ENCODE assay signal across 9 cellular contexts in the genomic region with DNA sequence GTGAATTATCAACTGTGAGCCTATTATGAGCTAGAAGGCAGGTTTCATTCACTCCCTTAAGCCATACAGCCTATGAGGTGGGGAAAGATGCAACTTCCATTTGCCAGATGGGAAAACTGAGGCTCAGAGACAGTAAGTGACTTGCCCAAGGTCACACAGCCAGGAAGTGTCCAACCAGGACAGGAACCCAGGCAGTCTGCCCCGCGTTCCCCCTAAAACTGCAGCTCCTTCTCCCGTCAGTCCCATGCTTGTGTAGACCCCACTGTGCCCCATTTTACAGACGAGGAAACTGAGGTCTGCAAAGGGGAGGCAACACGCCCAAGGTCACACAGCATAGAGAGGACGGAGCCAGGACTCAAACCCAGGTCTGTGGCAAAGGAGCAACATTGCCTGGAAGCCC. TPM values are rescaled to one million over a fixed set of nuclear protein-coding genes. Genes with fewer than 3 reads are reported as not detected.
DNase-seq lines count a peak whose midpoint lies in the region; ATAC-seq, FAIRE-seq and TF ChIP-seq lines count a peak whose summit lies in the region.
"Had no signal": no experiment of that assay in that cellular context is flagged by ENCODE, and none has a peak within 500 bp of the region (broad histone marks: within the 10 kb centered on the region; RNA-seq: fewer than 3 reads in every experiment).

No MANE protein-coding gene starts in this region.

- no peak overlapping the region for H3K9ac ChIP-seq in IMR-90 (ENCODE audit: low read depth, low read length)

- no peak overlapping the region for H2BK20ac ChIP-seq in IMR-90 (ENCODE audit: low read depth, low read length)

- H3K4me1 Mint-ChIP-seq in chondrocyte (ENCODE audit: low read depth) (peaks cover 83% of the 10 kb centered on the region), nephron progenitor cell (peaks cover 66% of the 10 kb centered on the region)
- peaks cover 7% of the 10 kb centered on the region for H3K4me1 Mint-ChIP-seq in activated CD4-positive, alpha-beta T cell treated with anti-CD3 and anti-CD28 coated beads, Interleukin-2, amount 10 ng/mL, durations not matched to agents 7 days and 5 days

- H3K79me1 ChIP-seq in IMR-90 (ENCODE audit: low read depth in 1 of 2, low read length in 2 of 2): peaks cover 24 to 88% of the 10 kb centered on the region in 2 experiments

- peak overlapping the region; percentile 64 for H3K23ac ChIP-seq in IMR-90 (ENCODE audit: low read depth, low read length)

- DNase-seq in IMR-90 (no peak), chondrocyte (ENCODE audit: low spot score) (no peak), lower lobe of right lung (no peak), suprapubic skin (ENCODE audit: low spot score in 2 of 2) (no peak), H54 (ENCODE audit: insufficient read length, low spot score) (no peak), nephron progenitor cell (no peak)
- no peak for DNase-seq in activated CD4-positive, alpha-beta T cell treated with anti-CD3 and anti-CD28 coated beads, Interleukin-2, amount 10 ng/mL, durations not matched to agents 7 days and 5 days
- DNase-seq: stimulated activated CD4-positive, alpha-beta T cell treated with anti-CD3 and anti-CD28 coated beads, Interleukin-2, amount 100 ng/mL, for 48 hours had no signal

- H2BK120ac ChIP-seq in IMR-90 (ENCODE audit: low read depth, low read length): peak overlapping the region; percentile 36; the same call in 1 of the 2 replicates

- no peak overlapping the region for H3K56ac ChIP-seq in IMR-90 (ENCODE audit: extremely low read depth, insufficient read depth, low read length)

- H3K36me3 Mint-ChIP-seq in chondrocyte (ENCODE audit: low read depth) (peaks cover 1% of the 10 kb centered on the region), nephron progenitor cell (ENCODE audit: low read depth) (peaks cover 18% of the 10 kb centered on the region)
- H3K36me3 Mint-ChIP-seq in activated CD4-positive, alpha-beta T cell treated with anti-CD3 and anti-CD28 coated beads, Interleukin-2, amount 10 ng/mL, durations not matched to agents 7 days and 5 days (ENCODE audit: low read depth): peaks cover 5% of the 10 kb centered on the region

- H3K27ac Mint-ChIP-seq in chondrocyte (ENCODE audit: unreplicated experiment) (peak overlapping the region; percentile 100), nephron progenitor cell (no peak overlapping the region)
- H3K27ac Mint-ChIP-seq in activated CD4-positive, alpha-beta T cell treated with anti-CD3 and anti-CD28 coated beads, Interleukin-2, amount 10 ng/mL, durations not matched to agents 7 days and 5 days: no peak overlapping the region

- POLR2A ChIA-PET in IMR-90 (lab: Charles Lee; ENCODE audit: unreplicated experiment): no interaction called here
- POLR2A ChIA-PET in activated CD4-positive, alpha-beta T cell treated with anti-CD3 and anti-CD28 coated beads, Interleukin-2, amount 10 ng/mL, durations not matched to agents 7 days and 5 days (lab: Charles Lee): no interaction called here

- H2AK9ac ChIP-seq in IMR-90 (replicated peaks; ENCODE audit: low read depth, low read length, poor library complexity): peak overlapping the region; percentile 73

- H3K27me3 Mint-ChIP-seq in chondrocyte (ENCODE audit: low read depth): no peaks in the 10 kb centered on the region
- no peaks in the 10 kb centered on the region for H3K27me3 Mint-ChIP-seq in activated CD4-positive, alpha-beta T cell treated with anti-CD3 and anti-CD28 coated beads, Interleukin-2, amount 10 ng/mL, durations not matched to agents 7 days and 5 days
- H3K27me3 Mint-ChIP-seq in nephron progenitor cell (ENCODE audit: low read depth, poor library complexity): peaks cover 9% of the 10 kb centered on the region

- dilution Hi-C loops in IMR-90 (cut with HindIII; ENCODE audit: low sequenced_read_pairs, unreplicated experiment): no loop called here

- no peaks in the 10 kb centered on the region for H3K27me3 ChIP-seq in IMR-90 (ENCODE audit: control insufficient read depth, insufficient read depth, low read length)
- H3K27me3 ChIP-seq in lower lobe of right lung (ENCODE audit: low read depth): no peaks in the 10 kb centered on the region
- H3K27me3 ChIP-seq in suprapubic skin: no peaks in the 10 kb centered on the region

- H3K4me1 ChIP-seq in IMR-90 (ENCODE audit: control insufficient read depth, insufficient read depth, low read length) (peaks cover 45% of the 10 kb centered on the region), lower lobe of right lung (peaks cover 89% of the 10 kb centered on the region), suprapubic skin (peaks cover 89% of the 10 kb centered on the region)

- H3K9me3 ChIP-seq in IMR-90 (ENCODE audit: control insufficient read depth, insufficient read depth, low read length) (no peaks in the 10 kb centered on the region), lower lobe of right lung (no peaks in the 10 kb centered on the region), suprapubic skin (no peaks in the 10 kb centered on the region)

- TF ChIP-seq CTCF in IMR-90 (conservative IDR thresholded peaks at IDR 0.05; ENCODE audit: low read depth, low read length) (no peak), chondrocyte (IDR thresholded peaks at IDR 0.05) (no peak), lower lobe of right lung (IDR thresholded peaks at IDR 0.05) (no peak), suprapubic skin (IDR thresholded peaks at IDR 0.05) (no peak), nephron progenitor cell (IDR thresholded peaks at IDR 0.05) (no peak)

- H3K4me3 Mint-ChIP-seq in chondrocyte (ENCODE audit: unreplicated experiment) (peak overlapping the region; percentile 93), nephron progenitor cell (no peak overlapping the region)
- no peak overlapping the region for H3K4me3 Mint-ChIP-seq in activated CD4-positive, alpha-beta T cell treated with anti-CD3 and anti-CD28 coated beads, Interleukin-2, amount 10 ng/mL, durations not matched to agents 7 days and 5 days

- no peaks in the 10 kb centered on the region for H3K9me3 Mint-ChIP-seq in chondrocyte (ENCODE audit: low read depth)
- H3K9me3 Mint-ChIP-seq in activated CD4-positive, alpha-beta T cell treated with anti-CD3 and anti-CD28 coated beads, Interleukin-2, amount 10 ng/mL, durations not matched to agents 7 days and 5 days: no peaks in the 10 kb centered on the region
- H3K9me3 Mint-ChIP-seq in nephron progenitor cell: no peaks in the 10 kb centered on the region

- H3K36me3 ChIP-seq in IMR-90 (ENCODE audit: control insufficient read depth, insufficient read depth, low read length) (peaks cover 4% of the 10 kb centered on the region), lower lobe of right lung (peaks cover 4% of the 10 kb centered on the region), suprapubic skin (no peaks in the 10 kb centered on the region)

- in situ Hi-C loops in IMR-90 (cut with MboI; ENCODE audit: low sequenced_read_pairs): no loop called here

- WGBS in IMR-90 (ENCODE audit: extremely low coverage in 2 of 2, insufficient read length in 1 of 2), 2 experiments: 80% methylated on average over 2 of the region's 6 CpGs; no CpG with 5 or more reads in 1 of the 2 experiments
- WGBS in suprapubic skin: 21% methylated on average over 5 of the region's 6 CpGs

- peak overlapping the region; percentile 65 for H3K4me2 ChIP-seq in IMR-90 (ENCODE audit: low read depth, low read length)

- FAIRE-seq in H54 (lab: Jason Lieb, UNC): no peak

- H2BK15ac ChIP-seq in IMR-90 (ENCODE audit: low read depth, low read length): no peak overlapping the region; the same call in 2 of the 3 replicates

- TF ChIP-seq EP300 in suprapubic skin (IDR thresholded peaks at IDR 0.05): no peak

- H4K20me1 ChIP-seq in IMR-90 (ENCODE audit: insufficient read depth, low read length): peaks cover 100% of the 10 kb centered on the region

- peak overlapping the region; percentile 38 for H4K91ac ChIP-seq in IMR-90 (ENCODE audit: insufficient read depth, low read depth, low read length)

- H2BK5ac ChIP-seq in IMR-90 (ENCODE audit: low read depth, low read length, poor library complexity, severe bottlenecking): no peak overlapping the region

- peak overlapping the region; percentile 5 for H2AFZ ChIP-seq in IMR-90 (replicated peaks; ENCODE audit: low read length, poor library complexity)

- CTCF ChIA-PET in IMR-90 (lab: Yijun Ruan, JAX): no interaction called here
- CTCF ChIA-PET in activated CD4-positive, alpha-beta T cell treated with anti-CD3 and anti-CD28 coated beads, Interleukin-2, amount 10 ng/mL, durations not matched to agents 7 days and 5 days (lab: Charles Lee): interaction anchor here (0.6 to 0.8 kb wide), 2 partner anchors 15 to 24 kb away, joined by 3 to 4 read pairs; no protein-coding TSS in a partner anchor

- ATAC-seq in IMR-90 (ENCODE audit: low read depth): no peak
- no peak for ATAC-seq in lower lobe of right lung
- no peak for ATAC-seq in HG02981 (IDR thresholded peaks at IDR 0.05; ENCODE audit: unreplicated experiment)

- peak overlapping the region; percentile 61; the same call in 1 of the 2 replicates for H3K27ac ChIP-seq in IMR-90 (ENCODE audit: insufficient read depth, low read length)
- peak overlapping the region; percentile 97 for H3K27ac ChIP-seq in lower lobe of right lung
- H3K27ac ChIP-seq in suprapubic skin: peak overlapping the region; percentile 95

- peak overlapping the region; percentile 78 for H3K4ac ChIP-seq in IMR-90 (ENCODE audit: low read depth, low read length)

- peaks cover 40% of the 10 kb centered on the region for H3K9me1 ChIP-seq in IMR-90 (ENCODE audit: insufficient read depth, low read length)

- H2AK5ac ChIP-seq in IMR-90 (ENCODE audit: low read depth, low read length): peak overlapping the region; percentile 89

- TF ChIP-seq POLR2A in IMR-90 (IDR thresholded peaks at IDR 0.05; ENCODE audit: low read depth, low read length): no peak
- TF ChIP-seq POLR2A in suprapubic skin (IDR thresholded peaks at IDR 0.05): no peak
- TF ChIP-seq POLR2A in H54 (IDR thresholded peaks at IDR 0.05; ENCODE audit: low read depth, low read length): no peak

- H3K14ac ChIP-seq in IMR-90 (replicated peaks; ENCODE audit: low read depth, low read length): peak overlapping the region; percentile 22

- intact Hi-C loops in IMR-90 (cut with micrococcal nuclease) (loop anchor here (5.0 kb wide), 2 partner anchors 130 to 230 kb away; no protein-coding TSS in a partner anchor), lower lobe of right lung (cut with DNase I) (no loop called here)

- TF ChIP-seq RAD21 in IMR-90 (IDR thresholded peaks at IDR 0.05; ENCODE audit: low read length): no peak

- H4K8ac ChIP-seq in IMR-90 (ENCODE audit: low read depth in 2 of 2, low read length in 2 of 2): peak overlapping the region in 1 of 2 experiments; percentile 66; a peak in 1 of 4 replicates

- H3K18ac ChIP-seq in IMR-90 (ENCODE audit: low read depth, low read length): peak overlapping the region; percentile 15; the same call in 1 of the 2 replicates

- 0 out of 2 replicates have a peak overlapping the region, but pooled peaks have one; percentile 17 for H4K5ac ChIP-seq in IMR-90 (ENCODE audit: low read depth, low read length)

- no TSS peak for BruUV-seq in IMR-90 (replicated peaks; lab: Mats Ljungman, UMichigan)

- H3K4me3 ChIP-seq in IMR-90 (ENCODE audit: insufficient read depth, low read depth, low read length): no peak overlapping the region
- H3K4me3 ChIP-seq in lower lobe of right lung: peak overlapping the region; percentile 65
- peak overlapping the region; percentile 56 for H3K4me3 ChIP-seq in suprapubic skin

RNA-seq across cellular contexts. Expression of gene NCOR2, which starts 50.6 kb away (rescaled TPM):
- total RNA-seq in IMR-90 (2012; rRNA removed) (12.9 and 15.3 TPM in 2 replicates), chondrocyte (327 to 390 TPM (median 348 TPM) in 3 replicates), lower lobe of right lung (318 TPM), suprapubic skin (100 to 1,000 TPM; 111 to 264 (median 187) TPM)
- 40.8 and 50.2 TPM in 2 replicates for polyA plus RNA-seq in IMR-90 (2012; rRNA removed)
- polyA plus RNA-seq in IMR-90 (2012; cell fraction: cytosol; rRNA removed): 55.0 and 56.1 TPM in 2 replicates
- polyA plus RNA-seq in IMR-90 (2012; cell fraction: nucleus; rRNA removed; ENCODE audit: low replicate concordance): 151 and 276 TPM in 2 replicates
- 100 to 1,000 TPM in 1 of 2 experiments, 10 to 100 TPM in 1; 96.4 to 102 TPM for total RNA-seq in activated CD4-positive, alpha-beta T cell treated with anti-CD3 and anti-CD28 coated beads, Interleukin-2, amount 10 ng/mL, durations not matched to agents 7 days and 5 days
